Comparison of ENCODE assay signal across 8 cellular contexts in the genomic region with DNA sequence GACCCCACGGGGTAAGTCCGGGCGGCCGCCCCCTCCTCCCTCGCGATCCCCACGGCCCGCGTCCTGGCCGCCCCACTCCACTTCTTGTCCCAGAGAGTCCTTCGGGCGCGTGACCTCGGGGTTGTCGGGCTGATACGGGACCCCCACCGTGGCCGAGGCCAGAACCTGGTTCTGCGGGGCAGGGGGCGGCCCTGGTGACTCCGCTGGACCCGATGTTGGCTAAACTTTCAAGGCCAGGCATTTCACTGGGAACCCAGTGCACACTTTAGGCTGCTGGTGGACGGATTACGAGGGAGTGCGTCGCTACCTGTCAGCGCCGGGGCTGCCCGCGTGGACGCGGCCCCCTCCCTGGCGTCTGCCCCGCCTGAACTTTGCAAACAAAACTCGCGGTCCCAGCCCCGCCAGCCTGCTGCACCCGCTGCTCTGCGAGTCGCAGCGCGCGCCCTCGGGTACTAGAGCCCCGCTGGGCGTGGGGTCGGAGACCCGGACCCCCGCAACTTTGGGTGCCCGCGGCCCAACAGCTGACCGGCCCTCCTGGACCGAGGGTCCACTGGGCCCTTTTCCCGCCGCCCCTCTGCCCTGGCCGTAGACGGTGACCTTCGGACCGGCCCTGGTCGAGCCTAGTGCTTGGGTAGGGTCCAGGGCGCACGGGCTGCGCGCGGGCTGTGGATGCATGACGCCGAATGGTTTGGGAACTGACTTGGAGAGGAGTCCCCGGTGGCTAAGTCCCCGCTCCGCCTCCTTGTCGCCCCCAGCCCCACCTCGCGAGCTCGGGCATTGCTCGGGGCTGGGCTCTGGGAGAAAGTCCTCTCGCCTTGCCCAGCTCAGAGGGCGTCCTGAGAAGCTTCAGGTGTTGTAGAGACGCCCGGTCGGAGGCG. TPM values are rescaled to one million over a fixed set of nuclear protein-coding genes. Genes with fewer than 3 reads are reported as not detected.
DNase-seq lines count a peak whose midpoint lies in the region; ATAC-seq and TF ChIP-seq lines count a peak whose summit lies in the region.

No MANE protein-coding gene starts in this region.

- intact Hi-C loops in dorsolateral prefrontal cortex (cut with DNase I), result no loop called here

- H3K9ac ChIP-seq in BLaER1, result peak overlapping the region; percentile 85

- peak overlapping the region; percentile 92 for H3K4me2 ChIP-seq in BLaER1

- ATAC-seq in T-helper 17 cell, result peak; percentile 50
- ATAC-seq in memory B cell (ENCODE audit: low read depth), result peak; percentile 47

- H3K4me3 ChIP-seq in BLaER1 (peak overlapping the region; percentile 74), HAP-1 (peak overlapping the region; percentile 56), dorsolateral prefrontal cortex (peak overlapping the region; percentile 25 to 73 (median 58))

- in situ Hi-C loops in HAP-1 (cut with MboI; ENCODE audit: low sequenced_read_pairs), result no loop called here

- H3K27me3 Mint-ChIP-seq in T-helper 17 cell, result peaks cover 6% of the 10 kb centered on the region
- no peaks in the 10 kb centered on the region for H3K27me3 Mint-ChIP-seq in memory B cell

- H3K27ac Mint-ChIP-seq in T-helper 17 cell, result no peak overlapping the region
- H3K27ac Mint-ChIP-seq in memory B cell, result no peak overlapping the region

- H3K4me1 Mint-ChIP-seq in T-helper 17 cell, result peaks cover 23% of the 10 kb centered on the region
- peaks cover 28% of the 10 kb centered on the region for H3K4me1 Mint-ChIP-seq in memory B cell

- H3K27me3 ChIP-seq in BLaER1 (peaks cover 7% of the 10 kb centered on the region; the same call in 1 of the 2 replicates), HAP-1 (ENCODE audit: low read depth) (no peaks in the 10 kb centered on the region), dorsolateral prefrontal cortex (peaks cover 0 to 33% (median 15%) of the 10 kb centered on the region in 45 donors)

- no peak for TF ChIP-seq CTCF in dorsolateral prefrontal cortex (IDR thresholded peaks at IDR 0.05 in 54 of 56, conservative IDR thresholded peaks at IDR 0.05 in 2 of 56; ENCODE audit: low read depth in 1 of 56, partially characterized antibody in 56 of 56)

- H4K20me1 ChIP-seq in BLaER1, result 0 out of 2 replicates have a peak, but pooled peaks cover 14% of the 10 kb centered on the region

- H3K27ac ChIP-seq in BLaER1 (peak overlapping the region; percentile 90), dorsolateral prefrontal cortex (peak overlapping the region in 41 of 59 donors; percentile 2 to 79 (median 46)), substantia nigra (ENCODE audit: low read depth, low read length, poor library complexity, severe bottlenecking) (peak overlapping the region; percentile 50)

- H3K9me3 ChIP-seq in BLaER1 (no peaks in the 10 kb centered on the region), HAP-1 (no peaks in the 10 kb centered on the region), T-helper 17 cell (ENCODE audit: control insufficient read depth, low read length, poor library complexity, severe bottlenecking) (no peaks in the 10 kb centered on the region)

- peaks cover 34% of the 10 kb centered on the region for H3K4me1 ChIP-seq in BLaER1
- H3K4me1 ChIP-seq in HAP-1, result 0 out of 2 replicates have a peak, but pooled peaks cover 4% of the 10 kb centered on the region

- H3K36me3 Mint-ChIP-seq in T-helper 17 cell (ENCODE audit: low read depth) (no peaks in the 10 kb centered on the region), memory B cell (no peaks in the 10 kb centered on the region)

- peak overlapping the region; percentile 82 for H3K4me3 Mint-ChIP-seq in T-helper 17 cell
- peak overlapping the region; percentile 83 for H3K4me3 Mint-ChIP-seq in memory B cell

- no peaks in the 10 kb centered on the region for H3K9me3 Mint-ChIP-seq in memory B cell

- DNase-seq in HAP-1 (ENCODE audit: low spot score in 2 of 2) (peak in 1 of 2 experiments; percentile 52), T-helper 17 cell (no peak), dorsolateral prefrontal cortex (peak in 2 of 10 donors; percentile 16 to 39), memory B cell (ENCODE audit: low spot score in 2 of 2) (peak in 1 of 2 donors; percentile 34), substantia nigra (lab: John Stamatoyannopoulos, UW) (no peak), LoVo (ENCODE audit: low spot score) (no peak), putamen (ENCODE audit: low spot score) (no peak)

- H3K36me3 ChIP-seq in BLaER1 (no peaks in the 10 kb centered on the region), HAP-1 (replicated peaks) (no peaks in the 10 kb centered on the region)

RNA-seq across cellular contexts. Expression of a gene that starts 0.6 kb away (rescaled TPM):
- 10 to 100 TPM; 49.3 to 70.0 TPM for total RNA-seq in T-helper 17 cell
- 10 to 100 TPM in 75 of 120 experiments, 1 to 10 TPM in 45; 4.9 to 26.2 (median 11.7) TPM for total RNA-seq in dorsolateral prefrontal cortex
